Comparison of ENCODE assay signal across 8 cellular contexts in the genomic region with DNA sequence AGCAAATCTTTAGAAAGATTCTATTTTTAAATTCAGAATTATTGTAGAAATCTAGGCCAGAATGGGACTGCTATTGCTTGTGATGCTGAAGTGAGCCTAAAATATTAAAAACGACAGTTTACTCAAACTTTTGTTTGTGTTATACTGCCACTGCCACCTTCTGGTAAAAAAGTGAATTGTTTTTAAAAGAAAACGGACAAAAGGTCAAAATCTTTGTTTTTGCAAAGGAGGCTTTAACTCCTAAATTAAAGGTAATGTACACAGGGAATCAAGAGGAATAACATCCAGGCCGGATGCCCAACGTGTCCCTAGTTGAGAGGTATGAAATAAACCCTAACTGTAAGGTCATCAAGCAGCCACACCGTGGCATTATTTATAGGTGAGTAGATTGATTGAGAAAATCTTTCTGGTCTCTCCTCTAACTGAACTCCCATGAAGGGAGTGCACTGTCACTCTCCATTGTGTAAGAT.
DNase-seq lines count a peak whose midpoint lies in the region; ATAC-seq and TF ChIP-seq lines count a peak whose summit lies in the region.

No MANE protein-coding gene starts in this region.

- peak overlapping the region; percentile 85; the same call in 1 of the 2 replicates for H3K18ac ChIP-seq in IMR-90 (ENCODE audit: low read depth, low read length)

- no TSS peak for BruUV-seq in IMR-90 (replicated peaks; lab: Mats Ljungman, UMichigan)

- peak; percentile 61 for TF ChIP-seq RAD21 in IMR-90 (IDR thresholded peaks at IDR 0.05; ENCODE audit: low read length)

- H3K56ac ChIP-seq in IMR-90 (ENCODE audit: extremely low read depth, insufficient read depth, low read length), result 0 out of 2 replicates have a peak overlapping the region, but pooled peaks have one; percentile 71

- peak; percentile 51 for TF ChIP-seq CTCF in IMR-90 (conservative IDR thresholded peaks at IDR 0.05; ENCODE audit: low read depth, low read length)
- peak; percentile 5 to 59 (median 49) for TF ChIP-seq CTCF in ascending aorta (IDR thresholded peaks at IDR 0.05)

- H3K4me2 ChIP-seq in IMR-90 (ENCODE audit: low read depth, low read length), result no peak overlapping the region

- peak overlapping the region; percentile 52; the same call in 1 of the 2 replicates for H4K91ac ChIP-seq in IMR-90 (ENCODE audit: insufficient read depth, low read depth, low read length)

- H3K4me1 ChIP-seq in IMR-90 (ENCODE audit: control insufficient read depth, insufficient read depth, low read length) (peaks cover 4% of the 10 kb centered on the region; the same call in 1 of the 2 replicates), ascending aorta (peaks cover 0 to 3% of the 10 kb centered on the region in 2 donors)

- no peak overlapping the region for H3K9ac ChIP-seq in IMR-90 (ENCODE audit: low read depth, low read length)

- H4K20me1 ChIP-seq in IMR-90 (ENCODE audit: insufficient read depth, low read length), result no peaks in the 10 kb centered on the region

- H3K23ac ChIP-seq in IMR-90 (ENCODE audit: low read depth, low read length), result no peak overlapping the region

- no peak overlapping the region for H3K4ac ChIP-seq in IMR-90 (ENCODE audit: low read depth, low read length)

- H2AK5ac ChIP-seq in IMR-90 (ENCODE audit: low read depth, low read length), result no peak overlapping the region

- H3K27me3 ChIP-seq in IMR-90 (ENCODE audit: control insufficient read depth, insufficient read depth, low read length), result no peaks in the 10 kb centered on the region
- H3K27me3 ChIP-seq in ascending aorta, result no peaks in the 10 kb centered on the region

- H2AK9ac ChIP-seq in IMR-90 (replicated peaks; ENCODE audit: low read depth, low read length, poor library complexity), result no peak overlapping the region

- no peak overlapping the region for H4K5ac ChIP-seq in IMR-90 (ENCODE audit: low read depth, low read length)

- peak; percentile 44 for ATAC-seq in IMR-90 (ENCODE audit: low read depth)

- H2BK15ac ChIP-seq in IMR-90 (ENCODE audit: low read depth, low read length), result peak overlapping the region; percentile 70; the same call in 1 of the 3 replicates

- no peak overlapping the region for H2BK5ac ChIP-seq in IMR-90 (ENCODE audit: low read depth, low read length, poor library complexity, severe bottlenecking)

- POLR2A ChIA-PET in IMR-90 (lab: Charles Lee; ENCODE audit: unreplicated experiment), result no interaction called here

- H3K36me3 ChIP-seq in IMR-90 (ENCODE audit: control insufficient read depth, insufficient read depth, low read length), result no peaks in the 10 kb centered on the region
- no peaks in the 10 kb centered on the region for H3K36me3 ChIP-seq in ascending aorta

- in situ Hi-C loops in IMR-90 (cut with MboI; ENCODE audit: low sequenced_read_pairs), result no loop called here

- H3K9me1 ChIP-seq in IMR-90 (ENCODE audit: insufficient read depth, low read length), result peaks cover 4% of the 10 kb centered on the region

- no peak overlapping the region for H3K4me3 ChIP-seq in IMR-90 (ENCODE audit: insufficient read depth, low read depth, low read length)
- no peak overlapping the region for H3K4me3 ChIP-seq in ascending aorta

- no peak for TF ChIP-seq POLR2A in IMR-90 (IDR thresholded peaks at IDR 0.05; ENCODE audit: low read depth, low read length)

- no peaks in the 10 kb centered on the region for H3K79me1 ChIP-seq in IMR-90 (ENCODE audit: low read depth in 1 of 2, low read length in 2 of 2)

- H4K8ac ChIP-seq in IMR-90 (ENCODE audit: low read depth in 2 of 2, low read length in 2 of 2), result peak overlapping the region in 1 of 2 experiments; percentile 77; a peak in 1 of 4 replicates

- intact Hi-C loops in IMR-90 (cut with micrococcal nuclease), result loop anchor here (5.0 kb wide), 1 partner anchor 427 kb away; no protein-coding TSS in a partner anchor
- intact Hi-C loops in ascending aorta (cut with DNase I), result no loop called here

- peak; percentile 59 for DNase-seq in CD1c-positive myeloid dendritic cell (ENCODE audit: extremely low spot score)
- DNase-seq in IMR-90, result peak; percentile 21
- DNase-seq in ascending aorta (ENCODE audit: low spot score in 2 of 2), result no peak
- DNase-seq in lung microvascular endothelial cell (ENCODE audit: low read depth in 2 of 2), result peak; percentile 3 to 17
- DNase-seq in stimulated activated CD4-positive, alpha-beta T cell treated with anti-CD3 and anti-CD28 coated beads, Interleukin-1b, Interleukin-23, amount 100 ng/mL, for 48 hours, result no peak
- no peak for DNase-seq in NCI-H774 (lab: John Stamatoyannopoulos, UW)
- no peak for DNase-seq in NCI-H510A (lab: John Stamatoyannopoulos, UW)
- no peak for DNase-seq in stimulated activated CD4-positive, alpha-beta T cell treated with anti-CD3 and anti-CD28 coated beads, Interleukin-4, amount 100 ng/mL, for 1 hour

- peak overlapping the region; percentile 56 for H2BK120ac ChIP-seq in IMR-90 (ENCODE audit: low read depth, low read length)

- H3K9me3 ChIP-seq in IMR-90 (ENCODE audit: control insufficient read depth, insufficient read depth, low read length) (0 out of 2 replicates have a peak, but pooled peaks cover 4% of the 10 kb centered on the region), ascending aorta (no peaks in the 10 kb centered on the region)

- H3K27ac ChIP-seq in IMR-90 (ENCODE audit: insufficient read depth, low read length) (no peak overlapping the region), ascending aorta (no peak overlapping the region)

- H3K14ac ChIP-seq in IMR-90 (replicated peaks; ENCODE audit: low read depth, low read length), result no peak overlapping the region

- dilution Hi-C loops in IMR-90 (cut with HindIII; ENCODE audit: low sequenced_read_pairs, unreplicated experiment), result no loop called here

- H2AFZ ChIP-seq in IMR-90 (replicated peaks; ENCODE audit: low read length, poor library complexity), result no peak overlapping the region

- peak overlapping the region; percentile 67 for H2BK20ac ChIP-seq in IMR-90 (ENCODE audit: low read depth, low read length)

- no CpG with 5 or more reads among the region's 5 CpGs for WGBS in IMR-90 (ENCODE audit: extremely low coverage in 2 of 2, insufficient read length in 1 of 2), 2 experiments

- CTCF ChIA-PET in IMR-90 (lab: Yijun Ruan, JAX), result no interaction called here

TF ChIP-seq in IMR-90, 13 proteins besides CTCF, POLR2A, EP300 and RAD21:
- TF ChIP-seq CHD1 (IDR thresholded peaks at IDR 0.05; ENCODE audit: low read depth, low read length), result no peak
- TF ChIP-seq SMC3 (IDR thresholded peaks at IDR 0.05; ENCODE audit: low read depth, low read length), result peak; percentile 54

Comparison
In these comparisons a context has a peak if more than half of its experiments do, and no peak if none do; other contexts are left out.
1. DNase-seq: peak in CD1c-positive myeloid dendritic cell (single experiment), IMR-90 (single experiment) and lung microvascular endothelial cell (2 of 2); none in ascending aorta (0 of 2), stimulated activated CD4-positive, alpha-beta T cell treated with anti-CD3 and anti-CD28 coated beads, Interleukin-1b, Interleukin-23, amount 100 ng/mL, for 48 hours (single experiment), NCI-H774 (single experiment), NCI-H510A (single experiment) and stimulated activated CD4-positive, alpha-beta T cell treated with anti-CD3 and anti-CD28 coated beads, Interleukin-4, amount 100 ng/mL, for 1 hour (single experiment).